8 cellular contexts compared by ENCODE assay signal in genomic region chr5:138753794-138754698, GRCh38. TPM values are rescaled to one million over a fixed set of nuclear protein-coding genes. Genes with fewer than 3 reads are reported as not detected.
DNase-seq lines count a peak whose midpoint lies in the region; ATAC-seq and TF ChIP-seq lines count a peak whose summit lies in the region.

No MANE protein-coding gene starts in this region.

- peaks cover 8% of the 10 kb centered on the region for H3K4me1 ChIP-seq in IMR-90 (ENCODE audit: control insufficient read depth, insufficient read depth, low read length)
- peaks cover 6% of the 10 kb centered on the region for H3K4me1 ChIP-seq in parathyroid adenoma
- peaks cover 5 to 14% of the 10 kb centered on the region in 2 donors for H3K4me1 ChIP-seq in uterus

- 0 out of 2 replicates have a peak, but pooled peaks have one; percentile 2 for TF ChIP-seq RAD21 in IMR-90 (IDR thresholded peaks at IDR 0.05; ENCODE audit: low read length)

- dilution Hi-C loops in IMR-90 (cut with HindIII; ENCODE audit: low sequenced_read_pairs, unreplicated experiment): no loop called here

- peak overlapping the region; percentile 81 for H3K4ac ChIP-seq in IMR-90 (ENCODE audit: low read depth, low read length)

- H3K9me1 ChIP-seq in IMR-90 (ENCODE audit: insufficient read depth, low read length): peaks cover 15% of the 10 kb centered on the region

- no peak overlapping the region for H2BK20ac ChIP-seq in IMR-90 (ENCODE audit: low read depth, low read length)

- peak overlapping the region; percentile 89 for H3K14ac ChIP-seq in IMR-90 (replicated peaks; ENCODE audit: low read depth, low read length)

- H3K36me3 ChIP-seq in IMR-90 (ENCODE audit: control insufficient read depth, insufficient read depth, low read length): peaks cover 16% of the 10 kb centered on the region
- H3K36me3 ChIP-seq in parathyroid adenoma (ENCODE audit: control insufficient read depth, insufficient read depth, low read length): no peaks in the 10 kb centered on the region
- no peaks in the 10 kb centered on the region for H3K36me3 ChIP-seq in uterus

- peak overlapping the region; percentile 95 for H4K91ac ChIP-seq in IMR-90 (ENCODE audit: insufficient read depth, low read depth, low read length)

- ATAC-seq in IMR-90 (ENCODE audit: low read depth): peak; percentile 46
- ATAC-seq in left cardiac atrium: peak; percentile 73 to 74

- H4K8ac ChIP-seq in IMR-90 (ENCODE audit: low read depth in 2 of 2, low read length in 2 of 2): peak overlapping the region; percentile 60 to 88; a peak in 3 of 4 replicates

- H4K5ac ChIP-seq in IMR-90 (ENCODE audit: low read depth, low read length): peak overlapping the region; percentile 47

- H2AK5ac ChIP-seq in IMR-90 (ENCODE audit: low read depth, low read length): peak overlapping the region; percentile 93

- peaks cover 0 to 36% of the 10 kb centered on the region in 2 experiments; a peak in 3 of 4 replicates for H3K79me1 ChIP-seq in IMR-90 (ENCODE audit: low read depth in 1 of 2, low read length in 2 of 2)

- peaks cover 50% of the 10 kb centered on the region for H4K20me1 ChIP-seq in IMR-90 (ENCODE audit: insufficient read depth, low read length)

- H3K18ac ChIP-seq in IMR-90 (ENCODE audit: low read depth, low read length): peak overlapping the region; percentile 50

- peak; percentile 20 to 60 for DNase-seq in activated CD4-positive, alpha-beta T cell treated with anti-CD3 and anti-CD28 coated beads for 24 hours (ENCODE audit: low read depth in 2 of 2)
- DNase-seq in activated CD4-positive, alpha-beta T cell treated with anti-CD3 and anti-CD28 coated beads for 1 hour: no peak
- peak; percentile 84 for DNase-seq in IMR-90
- peak; percentile 81 for DNase-seq in SHP77 treated with DMSO at 0.1 percent for 48 hours (lab: John Stamatoyannopoulos, UW)
- DNase-seq in amniotic epithelial cell (ENCODE audit: low read depth): peak; percentile 70
- peak; percentile 97 for DNase-seq in left cardiac atrium
- peak; percentile 82 to 91 for DNase-seq in uterus

- TF ChIP-seq CTCF in IMR-90 (conservative IDR thresholded peaks at IDR 0.05; ENCODE audit: low read depth, low read length): no peak
- no peak for TF ChIP-seq CTCF in parathyroid adenoma (IDR thresholded peaks at IDR 0.05)
- no peak for TF ChIP-seq CTCF in uterus (IDR thresholded peaks at IDR 0.05)

- H3K9ac ChIP-seq in IMR-90 (ENCODE audit: low read depth, low read length): peak overlapping the region; percentile 92
- H3K9ac ChIP-seq in parathyroid adenoma: peak overlapping the region; percentile 6

- CTCF ChIA-PET in IMR-90 (lab: Yijun Ruan, JAX): interaction anchor here (0.6 to 1.2 kb wide), 2 partner anchors 21 to 71 kb away, joined by 3 read pairs; no protein-coding TSS in a partner anchor

- peak overlapping the region; percentile 94 for H3K56ac ChIP-seq in IMR-90 (ENCODE audit: extremely low read depth, insufficient read depth, low read length)

- H2AFZ ChIP-seq in IMR-90 (replicated peaks; ENCODE audit: low read length, poor library complexity) (peak overlapping the region; percentile 94), parathyroid adenoma (peak overlapping the region; percentile 25)

- peak overlapping the region; percentile 99 for H2AK9ac ChIP-seq in IMR-90 (replicated peaks; ENCODE audit: low read depth, low read length, poor library complexity)

- peaks cover 3% of the 10 kb centered on the region; the same call in 1 of the 2 replicates for H3K9me3 ChIP-seq in IMR-90 (ENCODE audit: control insufficient read depth, insufficient read depth, low read length)
- H3K9me3 ChIP-seq in parathyroid adenoma (ENCODE audit: control insufficient read depth, low read length): no peaks in the 10 kb centered on the region
- H3K9me3 ChIP-seq in uterus: no peaks in the 10 kb centered on the region

- BruUV-seq in IMR-90 (replicated peaks; lab: Mats Ljungman, UMichigan): no TSS peak

- H3K4me2 ChIP-seq in IMR-90 (ENCODE audit: low read depth, low read length) (peak overlapping the region; percentile 71), parathyroid adenoma (ENCODE audit: low read length) (peak overlapping the region; percentile 97)

- H3K27ac ChIP-seq in IMR-90 (ENCODE audit: insufficient read depth, low read length): peak overlapping the region; percentile 93
- peak overlapping the region; percentile 96 for H3K27ac ChIP-seq in parathyroid adenoma
- H3K27ac ChIP-seq in uterus: peak overlapping the region; percentile 98 to 99

- H2BK15ac ChIP-seq in IMR-90 (ENCODE audit: low read depth, low read length): no peak overlapping the region

- peaks cover 43% of the 10 kb centered on the region for H3K79me2 ChIP-seq in parathyroid adenoma

- H2BK5ac ChIP-seq in IMR-90 (ENCODE audit: low read depth, low read length, poor library complexity, severe bottlenecking): peak overlapping the region; percentile 91

- TF ChIP-seq POLR2A in IMR-90 (IDR thresholded peaks at IDR 0.05; ENCODE audit: low read depth, low read length) (no peak), uterus (IDR thresholded peaks at IDR 0.05) (peak in 1 of 2 donors; percentile 24)

- H3K27me3 ChIP-seq in IMR-90 (ENCODE audit: control insufficient read depth, insufficient read depth, low read length): no peaks in the 10 kb centered on the region
- no peaks in the 10 kb centered on the region for H3K27me3 ChIP-seq in parathyroid adenoma (ENCODE audit: control insufficient read depth, insufficient read depth, low read length)
- no peaks in the 10 kb centered on the region for H3K27me3 ChIP-seq in uterus

- POLR2A ChIA-PET in IMR-90 (lab: Charles Lee; ENCODE audit: unreplicated experiment): no interaction called here

- intact Hi-C loops in IMR-90 (cut with micrococcal nuclease): loop anchor here (2.0 to 5.0 kb wide), 3 partner anchors 92 to 508 kb away; partner anchors contain the start of gene HSPA9
- intact Hi-C loops in left cardiac atrium (cut with DNase I): loop anchor here in 1 of 2 donors (5.0 kb wide), 1 partner anchor 177 kb away; the partner anchor contains the start of gene HSPA9
- intact Hi-C loops in uterus (cut with DNase I; ENCODE audit: low total_unique reads): loop anchor here (5.0 kb wide), 1 partner anchor 177 kb away; the partner anchor contains the start of gene HSPA9

- H3K4me3 ChIP-seq in IMR-90 (ENCODE audit: insufficient read depth, low read depth, low read length) (peak overlapping the region; percentile 95), parathyroid adenoma (ENCODE audit: low read depth, low read length) (peak overlapping the region; percentile 89), uterus (peak overlapping the region; percentile 87 to 94)

- peak overlapping the region; percentile 66 for H2BK120ac ChIP-seq in IMR-90 (ENCODE audit: low read depth, low read length)

- 1% methylated on average over 23 of the region's 58 CpGs; no CpG with 5 or more reads in 1 of the 2 experiments for WGBS in IMR-90 (ENCODE audit: extremely low coverage in 2 of 2, insufficient read length in 1 of 2), 2 experiments

- peak overlapping the region; percentile 94; the same call in 1 of the 2 replicates for H3K23ac ChIP-seq in IMR-90 (ENCODE audit: low read depth, low read length)

- in situ Hi-C loops in IMR-90 (cut with MboI; ENCODE audit: low sequenced_read_pairs): no loop called here

TF ChIP-seq in IMR-90, 13 proteins besides CTCF, POLR2A, EP300 and RAD21:
- TF ChIP-seq MAFK (IDR thresholded peaks at IDR 0.05; ENCODE audit: low read depth, low read length) (peak; percentile 25; the same call in 1 of the 2 replicates), FOS (IDR thresholded peaks at IDR 0.05; ENCODE audit: low read depth, low read length) (no peak), MXI1 (IDR thresholded peaks at IDR 0.05; ENCODE audit: borderline replicate concordance, low read depth, low read length) (no peak), CEBPB (IDR thresholded peaks at IDR 0.05; ENCODE audit: low read depth, low read length) (no peak), SMC3 (IDR thresholded peaks at IDR 0.05; ENCODE audit: low read depth, low read length) (no peak), RFX5 (IDR thresholded peaks at IDR 0.05; ENCODE audit: low read depth, low read length) (no peak), NFE2L2 (IDR thresholded peaks at IDR 0.05; ENCODE audit: low read depth, low read length) (no peak), CHD1 (IDR thresholded peaks at IDR 0.05; ENCODE audit: low read depth, low read length) (no peak), ELK1 (IDR thresholded peaks at IDR 0.05; ENCODE audit: borderline replicate concordance, low read depth, low read length) (no peak), USF2 (IDR thresholded peaks at IDR 0.05; ENCODE audit: low read depth, low read length) (no peak), MAZ (IDR thresholded peaks at IDR 0.05; ENCODE audit: borderline replicate concordance, low read depth, low read length) (0 out of 2 replicates have a peak, but pooled peaks have one; percentile 16), RCOR1 (IDR thresholded peaks at IDR 0.05; ENCODE audit: insufficient replicate concordance, low read length) (no peak), BHLHE40 (IDR thresholded peaks at IDR 0.05; ENCODE audit: low read depth, low read length) (peak; percentile 20; the same call in 1 of the 2 replicates)

RNA-seq across cellular contexts. Expression of gene CTNNA1, which starts 0.8 kb away (rescaled TPM):
- total RNA-seq in IMR-90 (2012; rRNA removed) (395 and 471 TPM in 2 replicates), left cardiac atrium (100 to 1,000 TPM; 259 to 314 TPM), uterus (100 to 1,000 TPM; 140 to 752 (median 389) TPM)
- polyA plus RNA-seq in IMR-90 (2012; rRNA removed): 192 and 220 TPM in 2 replicates
- polyA plus RNA-seq in IMR-90 (2012; cell fraction: cytosol; rRNA removed): 116 and 120 TPM in 2 replicates
- polyA plus RNA-seq in IMR-90 (2012; cell fraction: nucleus; rRNA removed; ENCODE audit: low replicate concordance): 108 and 158 TPM in 2 replicates
